ENCODE assay signal across 20 cellular contexts in the genomic region with DNA sequence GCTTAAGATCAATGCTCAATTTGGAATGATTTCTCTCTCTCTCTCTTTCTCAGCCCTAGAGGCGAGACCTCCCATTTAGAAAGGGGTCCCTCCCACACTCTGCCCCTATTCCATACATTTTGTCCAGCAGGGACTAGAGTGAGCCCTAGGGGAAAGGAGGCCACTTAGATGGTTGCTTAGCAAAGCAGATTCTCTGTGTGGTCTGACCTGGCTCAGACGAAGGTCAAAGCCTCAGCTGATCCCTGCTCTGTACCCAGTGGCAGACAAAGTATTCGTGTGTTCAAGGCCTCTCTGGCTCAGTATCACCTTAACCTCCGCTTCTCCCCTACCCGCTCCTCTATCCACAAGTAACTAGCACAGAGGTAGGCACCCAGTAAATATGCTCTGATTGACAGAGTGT.
DNase-seq lines count a peak whose midpoint lies in the region; ATAC-seq, FAIRE-seq and TF ChIP-seq lines count a peak whose summit lies in the region.
"Had no signal": no experiment of that assay in that cellular context is flagged by ENCODE, and none has a peak within 500 bp of the region (broad histone marks: within the 10 kb centered on the region; RNA-seq: fewer than 3 reads in every experiment).

No MANE protein-coding gene starts in this region.

- TF ChIP-seq POLR2A in HepG2 (IDR thresholded peaks at IDR 0.05; ENCODE audit: insufficient read depth in 1 of 2, low read depth in 2 of 2, low read length in 2 of 2) (no peak), right lobe of liver (IDR thresholded peaks at IDR 0.05) (no peak)

- TF ChIP-seq EP300 in HepG2 (IDR thresholded peaks at IDR 0.05; ENCODE audit: low read depth in 2 of 2, low read length in 2 of 2), result no peak
- no peak for TF ChIP-seq EP300 in HepG2 (CRISPR knock-in tag; IDR thresholded peaks at IDR 0.05; ENCODE audit: borderline replicate concordance)

- H3K4me3 ChIP-seq in HepG2 (replicated peaks in 1 of 3; ENCODE audit: insufficient read depth in 1 of 3, low read depth in 2 of 3, low read length in 3 of 3), result no peak overlapping the region
- H3K4me3 ChIP-seq in right lobe of liver, result no peak overlapping the region
- no peak overlapping the region for H3K4me3 ChIP-seq in hepatocyte
- H3K4me3 ChIP-seq in psoas muscle, result no peak overlapping the region
- H3K4me3 ChIP-seq in effector memory CD4-positive, alpha-beta T cell (ENCODE audit: insufficient read depth, low read depth, low read length, poor library complexity, severe bottlenecking), result no peak overlapping the region

- H3K4me2 ChIP-seq in HepG2 (ENCODE audit: low read depth, low read length) (no peak overlapping the region), hepatocyte (no peak overlapping the region)

- WGBS in HepG2 (ENCODE audit: low lambda C conversion rate), result 30% methylated on average over 4 of the region's 5 CpGs
- 43% methylated on average over 4 of the region's 5 CpGs for WGBS in right lobe of liver (ENCODE audit: insufficient coverage, low coverage, low lambda C conversion rate, missing lambda C conversion rate)
- WGBS in hepatocyte (ENCODE audit: low lambda C conversion rate, missing lambda C conversion rate), result 70% methylated on average over 5 of the region's 5 CpGs
- 72 to 78% (median 78%) methylated on average over 5 of the region's 5 CpGs for WGBS in psoas muscle, 3 donors

- H3K9me2 ChIP-seq in hepatocyte (replicated peaks; ENCODE audit: insufficient read depth), result no peaks in the 10 kb centered on the region

- H3K4me1 ChIP-seq in HepG2 (ENCODE audit: insufficient read depth, low read length) (peaks cover 23% of the 10 kb centered on the region), right lobe of liver (no peaks in the 10 kb centered on the region), hepatocyte (ENCODE audit: insufficient read depth) (peaks cover 7% of the 10 kb centered on the region), psoas muscle (no peaks in the 10 kb centered on the region)
- no peaks in the 10 kb centered on the region for H3K4me1 ChIP-seq in effector memory CD4-positive, alpha-beta T cell (ENCODE audit: control insufficient read depth, insufficient read depth, low read length, poor library complexity, severe bottlenecking)

- CTCF ChIA-PET in HepG2 (lab: Yijun Ruan, JAX; ENCODE audit: low intra/inter-chr PET ratio, low total read pairs), result no interaction called here

- no peak for FAIRE-seq in HepG2 (lab: Jason Lieb, UNC)
- FAIRE-seq: A204.1 had no signal

- no peak overlapping the region for H2AFZ ChIP-seq in HepG2 (ENCODE audit: low read length)
- H2AFZ ChIP-seq in hepatocyte, result no peak overlapping the region

- H3K9me3 ChIP-seq in HepG2 (ENCODE audit: low read length) (no peaks in the 10 kb centered on the region), right lobe of liver (no peaks in the 10 kb centered on the region), hepatocyte (ENCODE audit: low read depth) (no peaks in the 10 kb centered on the region), psoas muscle (no peaks in the 10 kb centered on the region)
- no peaks in the 10 kb centered on the region for H3K9me3 ChIP-seq in effector memory CD4-positive, alpha-beta T cell (ENCODE audit: control insufficient read depth, low read length)

- in situ Hi-C loops in HepG2 (cut with HindIII; ENCODE audit: extremely low pct_ligation_motif_present, low pct_unique_long_range_greater_than_20kb) (no loop called here), G401 (cut with HindIII; ENCODE audit: low sequenced_read_pairs) (no loop called here)

- BruUV-seq in HepG2 (replicated peaks; lab: Mats Ljungman, UMichigan), result no TSS peak

- intact Hi-C loops in HepG2 (cut with micrococcal nuclease; ENCODE audit: unreplicated experiment), result no loop called here
- intact Hi-C loops in right lobe of liver (cut with DNase I), result no loop called here
- intact Hi-C loops in psoas muscle (cut with DNase I), result no loop called here

- H3K27me3 ChIP-seq in HepG2 (ENCODE audit: control insufficient read depth in 1 of 2, insufficient read depth in 2 of 2, low read length in 2 of 2) (no peaks in the 10 kb centered on the region), right lobe of liver (no peaks in the 10 kb centered on the region), hepatocyte (no peaks in the 10 kb centered on the region), psoas muscle (ENCODE audit: insufficient read depth in 3 of 3, low read length in 2 of 3) (peaks cover 0 to 2% (median 0%) of the 10 kb centered on the region in 3 donors)
- H3K27me3 ChIP-seq in effector memory CD4-positive, alpha-beta T cell (replicated peaks; ENCODE audit: control insufficient read depth, insufficient read depth, low read length, poor library complexity, severe bottlenecking), result no peaks in the 10 kb centered on the region

- peak; percentile 56; the same call in 2 of the 3 replicates for ATAC-seq in HepG2
- no peak for ATAC-seq in right lobe of liver
- ATAC-seq in psoas muscle, result peak in 3 of 4 donors; percentile 10 to 23 (median 17)

- H4K20me1 ChIP-seq in HepG2 (ENCODE audit: insufficient read depth, low read length) (no peaks in the 10 kb centered on the region), hepatocyte (ENCODE audit: insufficient read depth, poor library complexity, severe bottlenecking) (no peaks in the 10 kb centered on the region)

- H3K9ac ChIP-seq in HepG2 (ENCODE audit: insufficient read depth, low read depth, low read length), result no peak overlapping the region

- no peak for TF ChIP-seq RAD21 in HepG2 (CRISPR knock-in tag; IDR thresholded peaks at IDR 0.05)

- no peak for TF ChIP-seq CTCF in HepG2 (CRISPR knock-in tag; IDR thresholded peaks at IDR 0.05)
- TF ChIP-seq CTCF in right lobe of liver (IDR thresholded peaks at IDR 0.05), result no peak
- TF ChIP-seq CTCF in hepatocyte (IDR thresholded peaks at IDR 0.05; ENCODE audit: poor library complexity), result no peak
- no peak for TF ChIP-seq CTCF in psoas muscle (IDR thresholded peaks at IDR 0.05)

- POLR2A ChIA-PET in HepG2 (lab: Yijun Ruan, JAX), result no interaction called here

- H3K79me2 ChIP-seq in HepG2 (ENCODE audit: insufficient read depth, low read length) (no peaks in the 10 kb centered on the region), hepatocyte (no peaks in the 10 kb centered on the region)

- DNase-seq in HepG2 (ENCODE audit: low spot score), result no peak
- no peak for DNase-seq in right lobe of liver
- DNase-seq in hepatocyte (ENCODE audit: low spot score), result no peak
- no peak for DNase-seq in psoas muscle
- DNase-seq in effector memory CD4-positive, alpha-beta T cell, result no peak
- no peak for DNase-seq in mesenteric fat pad (ENCODE audit: low spot score)
- no peak for DNase-seq in NCI-H2171 (lab: John Stamatoyannopoulos, UW)
- DNase-seq in G401 (ENCODE audit: low spot score), result no peak
- DNase-seq: CD4-positive, CD25-positive, alpha-beta regulatory T cell; EL; MM.1S; NCI-H1048; NCI-H1417 treated with DMSO at 0.1 percent for 48 hours; NCI-H1930; NCI-H2171 treated with DMSO at 0.1 percent for 48 hours; NCI-H446; NCI-H526; OCI-M1; Right ventricle myocardium superior had no signal

- H3K36me3 ChIP-seq in HepG2 (replicated peaks in 1 of 2; ENCODE audit: control insufficient read depth in 1 of 2, insufficient read depth in 2 of 2, low read length in 2 of 2) (no peaks in the 10 kb centered on the region), right lobe of liver (no peaks in the 10 kb centered on the region), hepatocyte (replicated peaks; ENCODE audit: insufficient read depth, low read depth) (no peaks in the 10 kb centered on the region), psoas muscle (ENCODE audit: insufficient read depth in 1 of 2, low read depth in 1 of 2) (no peaks in the 10 kb centered on the region)
- no peaks in the 10 kb centered on the region for H3K36me3 ChIP-seq in effector memory CD4-positive, alpha-beta T cell (ENCODE audit: control insufficient read depth, insufficient read depth, low read length)

- H3K27ac ChIP-seq in HepG2 (ENCODE audit: extremely low read length, insufficient read depth, low read length) (no peak overlapping the region), right lobe of liver (no peak overlapping the region), hepatocyte (peak overlapping the region; percentile 94), psoas muscle (no peak overlapping the region)
- no peak overlapping the region for H3K27ac ChIP-seq in effector memory CD4-positive, alpha-beta T cell (ENCODE audit: insufficient read depth, low read length, poor library complexity, severe bottlenecking)

TF ChIP-seq in HepG2, 621 proteins besides CTCF, POLR2A, EP300 and RAD21:
- TF ChIP-seq IKZF1 (IDR thresholded peaks at IDR 0.05), result no peak
- no peak for TF ChIP-seq KLF11 (CRISPR knock-in tag; IDR thresholded peaks at IDR 0.05)
- TF ChIP-seq ZNF713 (CRISPR knock-in tag; IDR thresholded peaks at IDR 0.05), result no peak
- TF ChIP-seq TBX2 (CRISPR knock-in tag; IDR thresholded peaks at IDR 0.05; ENCODE audit: borderline replicate concordance), result no peak
- no peak for TF ChIP-seq ZNF777 (CRISPR knock-in tag; IDR thresholded peaks at IDR 0.05)

Comparison
In these comparisons a context has a peak if more than half of its experiments do, and no peak if none do; other contexts are left out.
1. ATAC-seq: peak in HepG2 (single experiment) and psoas muscle (3 of 4); none in right lobe of liver (0 of 4).